1 cellular context compared by ENCODE assay signal in the genomic region with DNA sequence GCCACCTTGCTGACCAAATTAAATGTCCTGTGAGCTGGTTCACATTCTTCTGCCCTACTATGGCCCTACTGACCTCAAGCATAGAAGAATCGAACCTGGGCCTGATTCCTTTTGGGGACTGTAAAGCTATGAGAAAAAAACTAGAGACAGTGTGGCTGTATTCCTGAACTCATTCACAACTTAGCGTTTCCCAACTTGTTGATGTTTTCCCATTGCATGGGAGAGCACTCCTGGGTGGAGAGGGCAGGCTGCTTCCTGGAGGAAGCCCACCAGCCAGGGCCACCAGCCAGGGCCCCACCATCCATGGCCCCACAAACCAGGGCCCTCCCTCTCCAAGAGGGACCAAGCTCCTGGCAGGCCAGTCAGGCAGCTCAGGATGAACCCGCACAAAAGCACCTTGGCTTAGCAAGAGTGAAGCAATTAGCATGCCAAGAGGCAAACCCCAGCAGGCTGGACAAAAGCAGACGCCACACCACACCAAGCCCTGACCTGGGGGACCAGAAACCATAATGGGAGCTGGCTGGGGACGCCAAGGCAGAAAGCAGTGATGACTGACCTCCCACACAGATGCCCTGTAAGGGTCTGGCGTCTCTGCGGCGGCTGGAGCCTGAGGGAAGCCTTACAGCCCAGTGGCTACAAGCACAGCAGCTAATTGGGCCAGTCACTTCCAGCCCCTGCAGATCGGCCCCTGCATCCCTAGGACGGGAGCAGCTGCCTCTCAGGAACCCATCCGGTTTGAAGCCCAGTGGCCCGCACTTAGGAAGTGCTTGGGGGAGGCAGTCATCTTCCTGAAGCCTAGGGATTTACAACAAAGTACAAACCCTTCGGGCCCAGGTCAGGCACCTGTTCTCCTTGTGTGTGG.
TF ChIP-seq lines count a peak whose summit lies in the region.

No MANE protein-coding gene starts in this region.

TF ChIP-seq in IMR-90, 13 proteins besides CTCF, POLR2A, EP300 and RAD21:
- TF ChIP-seq FOS (IDR thresholded peaks at IDR 0.05; ENCODE audit: low read depth, low read length) (no peak), MXI1 (IDR thresholded peaks at IDR 0.05; ENCODE audit: borderline replicate concordance, low read depth, low read length) (no peak), RCOR1 (IDR thresholded peaks at IDR 0.05; ENCODE audit: insufficient replicate concordance, low read length) (no peak), CEBPB (IDR thresholded peaks at IDR 0.05; ENCODE audit: low read depth, low read length) (no peak), RFX5 (IDR thresholded peaks at IDR 0.05; ENCODE audit: low read depth, low read length) (no peak), SMC3 (IDR thresholded peaks at IDR 0.05; ENCODE audit: low read depth, low read length) (no peak), MAZ (IDR thresholded peaks at IDR 0.05; ENCODE audit: borderline replicate concordance, low read depth, low read length) (no peak), USF2 (IDR thresholded peaks at IDR 0.05; ENCODE audit: low read depth, low read length) (no peak), ELK1 (IDR thresholded peaks at IDR 0.05; ENCODE audit: borderline replicate concordance, low read depth, low read length) (no peak), NFE2L2 (IDR thresholded peaks at IDR 0.05; ENCODE audit: low read depth, low read length) (no peak), MAFK (IDR thresholded peaks at IDR 0.05; ENCODE audit: low read depth, low read length) (no peak), CHD1 (IDR thresholded peaks at IDR 0.05; ENCODE audit: low read depth, low read length) (no peak), BHLHE40 (IDR thresholded peaks at IDR 0.05; ENCODE audit: low read depth, low read length) (no peak)
